Comparison of ENCODE assay signal across 19 cellular contexts in genomic region chr16:79185681-79186080, GRCh38.
"Had no signal": no experiment of that assay in that cellular context is flagged by ENCODE, and none has a peak within 500 bp of the region (broad histone marks: within the 10 kb centered on the region; RNA-seq: fewer than 3 reads in every experiment).

No MANE protein-coding gene starts in this region.

- H3K36me3 ChIP-seq: gastrocnemius medialis, heart right ventricle, transverse colon, vagina had no signal

- H3K4me3 Mint-ChIP-seq: activated naive CD4-positive, alpha-beta T cell treated with anti-CD3 and anti-CD28 coated beads for 36 hours; activated naive CD8-positive, alpha-beta T cell treated with anti-CD3 and anti-CD28 coated beads, Interleukin-2, amount 50 U/mL, for 24 hours; naive B cell had no signal

- DNase-seq: activated CD4-positive, alpha-beta T cell treated with anti-CD3 and anti-CD28 coated beads for 1 hour; activated CD4-positive, alpha-beta T cell treated with anti-CD3 and anti-CD28 coated beads, Interleukin-2, amount 50 U/mL, for 48 hours; activated naive CD4-positive, alpha-beta T cell treated with anti-CD3 and anti-CD28 coated beads for 36 hours; activated naive CD8-positive, alpha-beta T cell treated with anti-CD3 and anti-CD28 coated beads, Interleukin-2, amount 50 U/mL, for 24 hours; aorta; erythroblast; gastrocnemius medialis; left colon; naive B cell; stimulated activated CD4-positive, alpha-beta T cell treated with anti-CD3 and anti-CD28 coated beads, Interleukin-15, amount 100 ng/mL, for 24 hours; stimulated activated CD4-positive, alpha-beta T cell treated with anti-CD3 and anti-CD28 coated beads, Interleukin-4, amount 100 ng/mL, for 24 hours; stimulated activated naive CD4-positive, alpha-beta T cell treated with Interleukin-2 at 50 U/mL for 16 hours; substantia nigra; T1000; transverse colon had no signal

- H3K9me3 ChIP-seq: gastrocnemius medialis, transverse colon, vagina had no signal

- H3K4me1 ChIP-seq: gastrocnemius medialis, transverse colon had no signal

- H3K27ac Mint-ChIP-seq: activated naive CD4-positive, alpha-beta T cell treated with anti-CD3 and anti-CD28 coated beads for 36 hours; activated naive CD8-positive, alpha-beta T cell treated with anti-CD3 and anti-CD28 coated beads, Interleukin-2, amount 50 U/mL, for 24 hours; activated T-helper 2 cell treated with anti-CD3 and anti-CD28 coated beads, Interferon-gamma antibody, Interleukin-2, Interleukin-4, amounts not matched to agents 10 μg/mL and 5 μg/mL and 100 μg/mL, durations not matched to agents 14 hours and 24 hours and 36 hours; naive B cell had no signal

- ATAC-seq: activated naive CD8-positive, alpha-beta T cell treated with anti-CD3 and anti-CD28 coated beads, Interleukin-2, amount 50 U/mL, for 24 hours; gastrocnemius medialis; left colon had no signal

- H3K27ac ChIP-seq: gastrocnemius medialis, transverse colon, vagina had no signal

- H3K27me3 ChIP-seq: heart right ventricle, transverse colon, vagina had no signal

- H3K4me3 ChIP-seq: gastrocnemius medialis, heart right ventricle, lung, transverse colon, vagina had no signal
